1 cellular context compared by ENCODE assay signal in genomic region chr6:45377555-45378323, GRCh38.
TF ChIP-seq lines count a peak whose summit lies in the region.

SUPT3H (minus strand) TSS chr6:45377934.

TF ChIP-seq in HEK293, 187 proteins besides CTCF, POLR2A, EP300 and RAD21 (continued from another document and continues in another):
- TF ChIP-seq KLF17 (tag by site-specific recombination; IDR thresholded peaks at IDR 0.05): peak; percentile 74; the same call in 1 of the 2 replicates
- no peak for TF ChIP-seq ZNF174 (tag by site-specific recombination; IDR thresholded peaks at IDR 0.05)
- TF ChIP-seq GLI4 (tag by site-specific recombination; IDR thresholded peaks at IDR 0.05): peak; percentile 99
- TF ChIP-seq ZBTB44 (tag by site-specific recombination; IDR thresholded peaks at IDR 0.05): no peak
- TF ChIP-seq ZNF114 (tag by site-specific recombination; IDR thresholded peaks at IDR 0.05): no peak
- 0 out of 2 replicates have a peak, but pooled peaks have one; percentile 38 for TF ChIP-seq ZNF843 (tag by site-specific recombination; IDR thresholded peaks at IDR 0.05)
- TF ChIP-seq ZNF660 (tag by site-specific recombination; IDR thresholded peaks at IDR 0.05): peak; percentile 88; the same call in 1 of the 2 replicates
- TF ChIP-seq ZNF10 (tag by site-specific recombination; IDR thresholded peaks at IDR 0.05): peak; percentile 12; the same call in 1 of the 2 replicates
- no peak for TF ChIP-seq ZNF26 (tag by site-specific recombination; IDR thresholded peaks at IDR 0.05)
- TF ChIP-seq ZBTB48 (tag by site-specific recombination; IDR thresholded peaks at IDR 0.05): no peak
- peak; percentile 92 for TF ChIP-seq ZBTB17 (tag by site-specific recombination; IDR thresholded peaks at IDR 0.05)
- no peak for TF ChIP-seq HOXA7 (CRISPR knock-in tag; IDR thresholded peaks at IDR 0.05; ENCODE audit: borderline replicate concordance)
- TF ChIP-seq ZFP69B (tag by site-specific recombination; IDR thresholded peaks at IDR 0.05): peak; percentile 50
- TF ChIP-seq ZFP3 (tag by site-specific recombination; IDR thresholded peaks at IDR 0.05; ENCODE audit: low read depth): no peak
- peak; percentile 70 for TF ChIP-seq SP2 (tag by site-specific recombination; IDR thresholded peaks at IDR 0.05)
- no peak for TF ChIP-seq ZNF37A (tag by site-specific recombination; IDR thresholded peaks at IDR 0.05)
- TF ChIP-seq ZSCAN30 (tag by site-specific recombination; IDR thresholded peaks at IDR 0.05): peak; percentile 86
- TF ChIP-seq ZNF501 (tag by site-specific recombination; IDR thresholded peaks at IDR 0.05): peak; percentile 84
- TF ChIP-seq ZNF16 (tag by site-specific recombination; IDR thresholded peaks at IDR 0.05; ENCODE audit: low read depth): 0 out of 2 replicates have a peak, but pooled peaks have one; percentile 11
- 0 out of 2 replicates have a peak, but pooled peaks have one; percentile 6 for TF ChIP-seq INSM2 (tag by site-specific recombination; IDR thresholded peaks at IDR 0.05)
- peak; percentile 86 for TF ChIP-seq ZEB2 (tag by site-specific recombination; IDR thresholded peaks at IDR 0.05)
- peak; percentile 89 for TF ChIP-seq KLF1 (tag by site-specific recombination; IDR thresholded peaks at IDR 0.05)
- no peak for TF ChIP-seq ZNF280D (tag by site-specific recombination; IDR thresholded peaks at IDR 0.05)
- TF ChIP-seq ZSCAN16 (tag by site-specific recombination; IDR thresholded peaks at IDR 0.05): 0 out of 2 replicates have a peak, but pooled peaks have one; percentile 11
- peak; percentile 58 for TF ChIP-seq ZNF335 (tag by site-specific recombination; conservative IDR thresholded peaks at IDR 0.05)
- peak; percentile 93 for TF ChIP-seq ZBTB11 (tag by site-specific recombination; conservative IDR thresholded peaks at IDR 0.05; ENCODE audit: low read depth)
- peak; percentile 5 for TF ChIP-seq KLF8 (tag by site-specific recombination; IDR thresholded peaks at IDR 0.05)
- TF ChIP-seq ZBTB8A (tag by site-specific recombination; IDR thresholded peaks at IDR 0.05): peak; percentile 99
- TF ChIP-seq RBAK (tag by site-specific recombination; IDR thresholded peaks at IDR 0.05): no peak
- no peak for TF ChIP-seq ZNF211 (tag by site-specific recombination; IDR thresholded peaks at IDR 0.05; ENCODE audit: low read depth)
- TF ChIP-seq ZNF629 (tag by site-specific recombination; IDR thresholded peaks at IDR 0.05): peak; percentile 86
- peak; percentile 70; the same call in 1 of the 2 replicates for TF ChIP-seq IKZF3 (tag by site-specific recombination; IDR thresholded peaks at IDR 0.05)
- peak; percentile 53 for TF ChIP-seq ZNF449 (tag by site-specific recombination; IDR thresholded peaks at IDR 0.05)
- TF ChIP-seq ZNF768 (tag by site-specific recombination; IDR thresholded peaks at IDR 0.05): 0 out of 2 replicates have a peak, but pooled peaks have one; percentile 47
- 0 out of 2 replicates have a peak, but pooled peaks have one; percentile 75 for TF ChIP-seq ZFP37 (tag by site-specific recombination; IDR thresholded peaks at IDR 0.05)
- no peak for TF ChIP-seq ZNF785 (tag by site-specific recombination; IDR thresholded peaks at IDR 0.05)
- peak; percentile 49; the same call in 1 of the 2 replicates for TF ChIP-seq ZIC2 (tag by site-specific recombination; IDR thresholded peaks at IDR 0.05)
- peak; percentile 78 for TF ChIP-seq ZNF76 (tag by site-specific recombination; IDR thresholded peaks at IDR 0.05; ENCODE audit: borderline replicate concordance, low read depth)
- TF ChIP-seq AEBP2 (tag by site-specific recombination; IDR thresholded peaks at IDR 0.05; ENCODE audit: borderline replicate concordance): no peak
- TF ChIP-seq ATF2 (tag by site-specific recombination; IDR thresholded peaks at IDR 0.05; ENCODE audit: low read depth): no peak
- TF ChIP-seq SCRT2 (tag by site-specific recombination; IDR thresholded peaks at IDR 0.05): peak; percentile 7; the same call in 1 of the 2 replicates
- 0 out of 2 replicates have a peak, but pooled peaks have one; percentile 42 for TF ChIP-seq ZNF610 (tag by site-specific recombination; IDR thresholded peaks at IDR 0.05; ENCODE audit: borderline replicate concordance)
- no peak for TF ChIP-seq ZNF830 (tag by site-specific recombination; IDR thresholded peaks at IDR 0.05; ENCODE audit: low read depth)
- TF ChIP-seq ZNF140 (tag by site-specific recombination; IDR thresholded peaks at IDR 0.05): peak; percentile 35; the same call in 1 of the 2 replicates
- no peak for TF ChIP-seq ZSCAN18 (tag by site-specific recombination; IDR thresholded peaks at IDR 0.05)
- TF ChIP-seq ZNF19 (tag by site-specific recombination; IDR thresholded peaks at IDR 0.05; ENCODE audit: low read depth): no peak
